Comparison of ENCODE assay signal across 11 cellular contexts in genomic region chr18:8948471-8949149, GRCh38.
DNase-seq lines count a peak whose midpoint lies in the region; ATAC-seq and TF ChIP-seq lines count a peak whose summit lies in the region.
"Had no signal": no experiment of that assay in that cellular context is flagged by ENCODE, and none has a peak within 500 bp of the region (broad histone marks: within the 10 kb centered on the region; RNA-seq: fewer than 3 reads in every experiment).

No MANE protein-coding gene starts in this region.

- peaks cover 3% of the 10 kb centered on the region; the same call in 1 of the 2 replicates for H3K9me3 ChIP-seq in SK-N-SH
- H3K9me3 ChIP-seq in gastroesophageal sphincter = no peaks in the 10 kb centered on the region
- no peaks in the 10 kb centered on the region for H3K9me3 ChIP-seq in CD4-positive, alpha-beta T cell (ENCODE audit: control insufficient read depth, low read length)

- ATAC-seq in gastroesophageal sphincter = peak; percentile 74
- ATAC-seq in GM18861 (IDR thresholded peaks at IDR 0.05; ENCODE audit: unreplicated experiment) = no peak
- ATAC-seq in CD4-positive, alpha-beta T cell (ENCODE audit: poor library complexity) = no peak
- ATAC-seq in HG03045 (IDR thresholded peaks at IDR 0.05; ENCODE audit: unreplicated experiment) = no peak

- no peaks in the 10 kb centered on the region for H4K20me1 ChIP-seq in SK-N-SH (ENCODE audit: insufficient read depth)

- TF ChIP-seq RAD21 in SK-N-SH (IDR thresholded peaks at IDR 0.05; ENCODE audit: low read length) = no peak

- 7% methylated on average over 6 of the region's 7 CpGs for WGBS in SK-N-SH (ENCODE audit: low lambda C conversion rate)
- 20 to 40% methylated on average over 1 to 5 of the region's 7 CpGs for WGBS in gastroesophageal sphincter (ENCODE audit: low coverage in 1 of 2), 2 donors

- CTCF ChIA-PET in SK-N-SH (lab: Yijun Ruan, JAX) = interaction anchor here (0.7 to 2.9 kb wide), 4 partner anchors 34 to 252 kb away, joined by 3 to 9 read pairs (median 6); no protein-coding TSS in a partner anchor
- CTCF ChIA-PET in CD4-positive, alpha-beta T cell (lab: Charles Lee) = no interaction called here

- H3K4me1 Mint-ChIP-seq in type B pancreatic cell (ENCODE audit: unreplicated experiment) = peaks cover 13% of the 10 kb centered on the region
- peaks cover 11% of the 10 kb centered on the region for H3K4me1 Mint-ChIP-seq in CD4-positive, alpha-beta T cell (ENCODE audit: low read depth)

- TF ChIP-seq CTCF in SK-N-SH (IDR thresholded peaks at IDR 0.05) (peak; percentile 11; the same call in 1 of the 2 replicates), gastroesophageal sphincter (IDR thresholded peaks at IDR 0.05) (no peak), type B pancreatic cell (conservative IDR thresholded peaks at IDR 0.05) (no peak)
- no peak for TF ChIP-seq CTCF in CD4-positive, alpha-beta T cell (IDR thresholded peaks at IDR 0.05)

- no peaks in the 10 kb centered on the region for H3K79me2 ChIP-seq in SK-N-SH (ENCODE audit: insufficient read depth)

- TF ChIP-seq EP300 in SK-N-SH (IDR thresholded peaks at IDR 0.05; ENCODE audit: borderline replicate concordance in 1 of 2, low read depth in 1 of 2, low read length in 1 of 2) (peak; percentile 22 to 92; a peak in 3 of 4 replicates), gastroesophageal sphincter (IDR thresholded peaks at IDR 0.05) (no peak)

- H3K9me3 Mint-ChIP-seq in type B pancreatic cell = peaks cover 5% of the 10 kb centered on the region
- peaks cover 2% of the 10 kb centered on the region for H3K9me3 Mint-ChIP-seq in CD4-positive, alpha-beta T cell

- H3K4me2 ChIP-seq in SK-N-SH = peak overlapping the region; percentile 94

- H3K4me1 ChIP-seq in SK-N-SH (ENCODE audit: control insufficient read depth in 1 of 2, insufficient read depth in 2 of 2, low read depth in 1 of 2, low read length in 1 of 2) (peaks cover 14 to 38% of the 10 kb centered on the region in 2 experiments), gastroesophageal sphincter (peaks cover 0 to 11% (median 0%) of the 10 kb centered on the region in 3 donors)

- peaks cover 50% of the 10 kb centered on the region for H3F3A ChIP-seq in SK-N-SH (replicated peaks; ENCODE audit: insufficient read depth)

- H3K36me3 ChIP-seq in SK-N-SH (replicated peaks in 1 of 2; ENCODE audit: control insufficient read depth in 1 of 2, insufficient read depth in 2 of 2, low read length in 1 of 2) (no peaks in the 10 kb centered on the region), gastroesophageal sphincter (no peaks in the 10 kb centered on the region)

- DNase-seq in NCI-H510A treated with DMSO at 0.1 percent for 48 hours (lab: John Stamatoyannopoulos, UW) (peak; percentile 47), NCI-H510A (lab: John Stamatoyannopoulos, UW) (no peak), SK-N-SH (no peak), type B pancreatic cell (ENCODE audit: extremely low spot score, unreplicated experiment) (no peak)
- DNase-seq in CD4-positive, alpha-beta T cell = no peak
- DNase-seq: activated CD4-positive, alpha-beta memory T cell treated with anti-CD3 and anti-CD28 coated beads for 36 hours; erythroblast; NCI-H1105 had no signal

- H3K27ac ChIP-seq in SK-N-SH (ENCODE audit: low read depth in 2 of 2, low read length in 1 of 2) (peak overlapping the region; percentile 80 to 94), gastroesophageal sphincter (peak overlapping the region; percentile 43 to 90 (median 78))
- H3K27ac ChIP-seq in CD4-positive, alpha-beta T cell (ENCODE audit: low read depth, low read length) = no peak overlapping the region

- intact Hi-C loops in CD4-positive, alpha-beta T cell (cut with DNase I, micrococcal nuclease) = no loop called here

- peak overlapping the region; percentile 94 for H3K27ac Mint-ChIP-seq in type B pancreatic cell
- H3K27ac Mint-ChIP-seq in CD4-positive, alpha-beta T cell = no peak overlapping the region
- H3K27ac Mint-ChIP-seq: activated CD4-positive, alpha-beta memory T cell treated with anti-CD3 and anti-CD28 coated beads for 36 hours had no signal

- peak overlapping the region; percentile 87 for H2AFZ ChIP-seq in SK-N-SH (ENCODE audit: low read depth)

- POLR2A ChIA-PET in SK-N-SH (lab: Yijun Ruan, JAX) = interaction anchor here (0.7 kb wide), 1 partner anchor 182 kb away, joined by 3 read pairs; no protein-coding TSS in a partner anchor
- POLR2A ChIA-PET in CD4-positive, alpha-beta T cell (lab: Charles Lee) = no interaction called here

- H3K36me3 Mint-ChIP-seq in type B pancreatic cell = peaks cover 3% of the 10 kb centered on the region
- no peaks in the 10 kb centered on the region for H3K36me3 Mint-ChIP-seq in CD4-positive, alpha-beta T cell (ENCODE audit: low read depth)
- H3K36me3 Mint-ChIP-seq: activated CD4-positive, alpha-beta memory T cell treated with anti-CD3 and anti-CD28 coated beads for 36 hours had no signal

- H3K27me3 Mint-ChIP-seq in type B pancreatic cell = peaks cover 3% of the 10 kb centered on the region
- peaks cover 9% of the 10 kb centered on the region for H3K27me3 Mint-ChIP-seq in CD4-positive, alpha-beta T cell

- H3K27me3 ChIP-seq in SK-N-SH (ENCODE audit: insufficient read depth) (no peaks in the 10 kb centered on the region), gastroesophageal sphincter (no peaks in the 10 kb centered on the region)
- H3K27me3 ChIP-seq in CD4-positive, alpha-beta T cell (ENCODE audit: control insufficient read depth, insufficient read depth, low read length) = no peaks in the 10 kb centered on the region

- H3K9me2 ChIP-seq in SK-N-SH = no peaks in the 10 kb centered on the region

- peak overlapping the region; percentile 28 to 51 for H3K4me3 ChIP-seq in SK-N-SH (ENCODE audit: low read depth in 2 of 2, low read length in 1 of 2)
- no peak overlapping the region for H3K4me3 ChIP-seq in gastroesophageal sphincter

- H3K4me3 Mint-ChIP-seq in type B pancreatic cell = peak overlapping the region; percentile 68
- H3K4me3 Mint-ChIP-seq in CD4-positive, alpha-beta T cell = no peak overlapping the region
- H3K4me3 Mint-ChIP-seq: activated CD4-positive, alpha-beta memory T cell treated with anti-CD3 and anti-CD28 coated beads for 36 hours had no signal

- TF ChIP-seq POLR2A in gastroesophageal sphincter (IDR thresholded peaks at IDR 0.05) = no peak

- peak overlapping the region; percentile 82 for H3K9ac ChIP-seq in SK-N-SH

TF ChIP-seq in SK-N-SH, 30 proteins besides CTCF, POLR2A, EP300 and RAD21 (continues in another document):
- TF ChIP-seq SIN3A (IDR thresholded peaks at IDR 0.05; ENCODE audit: borderline replicate concordance, low read depth, low read length) (peak; percentile 75; the same call in 1 of the 2 replicates), FOXM1 (IDR thresholded peaks at IDR 0.05; ENCODE audit: low read depth) (peak; percentile 37; the same call in 1 of the 2 replicates), JUND (IDR thresholded peaks at IDR 0.05) (peak; percentile 92), GABPA (IDR thresholded peaks at IDR 0.05; ENCODE audit: low read depth) (no peak), ELF1 (IDR thresholded peaks at IDR 0.05) (peak; percentile 61; the same call in 1 of the 2 replicates), CHD2 (IDR thresholded peaks at IDR 0.05; ENCODE audit: low read length, partially characterized antibody) (no peak), USF2 (IDR thresholded peaks at IDR 0.05; ENCODE audit: borderline replicate concordance, low read depth, low read length) (no peak), FOSL2 (IDR thresholded peaks at IDR 0.05; ENCODE audit: borderline replicate concordance, low read depth) (peak; percentile 90), EZH2phosphoT487 (IDR thresholded peaks at IDR 0.05; ENCODE audit: borderline replicate concordance, low read depth) (no peak), RXRA (IDR thresholded peaks at IDR 0.05; ENCODE audit: borderline replicate concordance, low read depth) (peak; percentile 74; the same call in 1 of the 2 replicates), NRF1 (IDR thresholded peaks at IDR 0.05; ENCODE audit: low read depth, low read length) (no peak), IRF3 (IDR thresholded peaks at IDR 0.05; ENCODE audit: low read depth, low read length) (no peak), POLR2AphosphoS5 (IDR thresholded peaks at IDR 0.05; ENCODE audit: low read depth, low read length) (peak; percentile 73; the same call in 1 of the 2 replicates), USF1 (IDR thresholded peaks at IDR 0.05; ENCODE audit: borderline replicate concordance, low read depth) (no peak), YY1 (IDR thresholded peaks at IDR 0.05; ENCODE audit: low read depth) (no peak; the same call in 1 of the 2 replicates), TEAD4 (IDR thresholded peaks at IDR 0.05; ENCODE audit: borderline replicate concordance, insufficient read depth) (peak; percentile 92), RFX5 (IDR thresholded peaks at IDR 0.05; ENCODE audit: low read length) (no peak), NFIC (IDR thresholded peaks at IDR 0.05; ENCODE audit: borderline replicate concordance) (peak; percentile 87), MAX (IDR thresholded peaks at IDR 0.05; ENCODE audit: low read depth) (peak; percentile 74)

Comparison
In these comparisons a context has a peak if more than half of its experiments do, and no peak if none do; other contexts are left out.
1. H3K4me3 ChIP-seq: peak in SK-N-SH (2 of 2); none in gastroesophageal sphincter (0 of 2).